8 cellular contexts compared by ENCODE assay signal in the genomic region with DNA sequence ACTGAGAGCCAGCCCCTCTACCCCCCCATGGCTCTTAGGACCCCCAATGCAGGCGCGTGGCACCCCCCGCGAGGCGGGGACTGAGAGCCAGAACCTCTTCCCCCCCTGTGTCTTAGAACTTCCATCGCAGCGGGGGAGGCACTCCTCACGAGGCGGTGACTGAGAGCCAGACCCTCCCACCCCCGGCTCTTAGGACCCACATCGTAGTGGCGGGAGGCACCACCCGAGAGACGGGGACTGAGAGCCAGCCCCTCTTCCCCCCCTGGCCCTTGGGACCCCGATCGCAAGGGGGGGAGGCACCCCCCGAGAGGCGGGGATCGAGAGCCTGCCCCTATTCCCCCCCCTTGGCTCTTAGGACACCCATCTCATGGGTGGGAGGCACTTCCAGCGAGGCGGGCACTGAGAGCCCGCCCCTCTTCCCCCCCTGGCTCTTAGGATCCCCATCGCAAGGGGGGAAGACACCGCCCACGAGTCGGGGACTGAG. TPM values are rescaled to one million over a fixed set of nuclear protein-coding genes. Genes with fewer than 3 reads are reported as not detected.
A peak's percentile ranks its signal among the peaks of the same experiment; 100 is the strongest.
DNase-seq lines count a peak whose midpoint lies in the region; ATAC-seq and TF ChIP-seq lines count a peak whose summit lies in the region.

No MANE protein-coding gene starts in this region.

- peaks cover 16% of the 10 kb centered on the region for H3K4me1 Mint-ChIP-seq in activated CD4-positive, alpha-beta memory T cell treated with anti-CD3 and anti-CD28 coated beads for 36 hours (ENCODE audit: low read depth)
- H3K4me1 Mint-ChIP-seq in activated CD4-positive, alpha-beta memory T cell treated with anti-CD3 and anti-CD28 coated beads, Interleukin-2, amount 10 ng/mL, durations not matched to agents 7 days and 5 days, result peaks cover 11% of the 10 kb centered on the region
- peaks cover 19% of the 10 kb centered on the region for H3K4me1 Mint-ChIP-seq in chondrocyte (ENCODE audit: low read depth)
- peaks cover 25% of the 10 kb centered on the region for H3K4me1 Mint-ChIP-seq in nephron

- TF ChIP-seq CTCF in chondrocyte (IDR thresholded peaks at IDR 0.05) (no peak), nephron (IDR thresholded peaks at IDR 0.05; ENCODE audit: unreplicated experiment in 3 of 3) (no peak)

- DNase-seq in activated CD4-positive, alpha-beta memory T cell treated with anti-CD3 and anti-CD28 coated beads for 36 hours, result peak; percentile 43
- DNase-seq in activated CD4-positive, alpha-beta memory T cell treated with anti-CD3 and anti-CD28 coated beads, Interleukin-2, amount 10 ng/mL, durations not matched to agents 7 days and 5 days, result no peak
- DNase-seq in NCI-H2196 treated with DMSO at 0.1 percent for 48 hours (lab: John Stamatoyannopoulos, UW; ENCODE audit: unreplicated experiment), result peak; percentile 19
- DNase-seq in chondrocyte (ENCODE audit: low spot score), result no peak
- no peak for DNase-seq in RPMI8226

- no peaks in the 10 kb centered on the region for H3K36me3 Mint-ChIP-seq in activated CD4-positive, alpha-beta memory T cell treated with anti-CD3 and anti-CD28 coated beads for 36 hours
- no peaks in the 10 kb centered on the region for H3K36me3 Mint-ChIP-seq in activated CD4-positive, alpha-beta memory T cell treated with anti-CD3 and anti-CD28 coated beads, Interleukin-2, amount 10 ng/mL, durations not matched to agents 7 days and 5 days (ENCODE audit: low read depth)
- no peaks in the 10 kb centered on the region for H3K36me3 Mint-ChIP-seq in chondrocyte (ENCODE audit: low read depth)
- H3K36me3 Mint-ChIP-seq in nephron (ENCODE audit: low read depth), result no peaks in the 10 kb centered on the region

- no peaks in the 10 kb centered on the region for H3K9me3 Mint-ChIP-seq in activated CD4-positive, alpha-beta memory T cell treated with anti-CD3 and anti-CD28 coated beads for 36 hours
- no peaks in the 10 kb centered on the region for H3K9me3 Mint-ChIP-seq in activated CD4-positive, alpha-beta memory T cell treated with anti-CD3 and anti-CD28 coated beads, Interleukin-2, amount 10 ng/mL, durations not matched to agents 7 days and 5 days
- H3K9me3 Mint-ChIP-seq in chondrocyte (ENCODE audit: low read depth) (no peaks in the 10 kb centered on the region), nephron (no peaks in the 10 kb centered on the region)

- CTCF ChIA-PET in activated CD4-positive, alpha-beta memory T cell treated with anti-CD3 and anti-CD28 coated beads for 36 hours (lab: Charles Lee), result no interaction called here
- CTCF ChIA-PET in activated CD4-positive, alpha-beta memory T cell treated with anti-CD3 and anti-CD28 coated beads, Interleukin-2, amount 10 ng/mL, durations not matched to agents 7 days and 5 days (lab: Charles Lee), result no interaction called here

- peak overlapping the region; percentile 46 for H3K4me3 Mint-ChIP-seq in activated CD4-positive, alpha-beta memory T cell treated with anti-CD3 and anti-CD28 coated beads for 36 hours
- no peak overlapping the region for H3K4me3 Mint-ChIP-seq in activated CD4-positive, alpha-beta memory T cell treated with anti-CD3 and anti-CD28 coated beads, Interleukin-2, amount 10 ng/mL, durations not matched to agents 7 days and 5 days
- H3K4me3 Mint-ChIP-seq in chondrocyte (ENCODE audit: unreplicated experiment), result peak overlapping the region; percentile 57
- H3K4me3 Mint-ChIP-seq in nephron, result peak overlapping the region; percentile 85 to 88 (median 87)

- H3K27me3 Mint-ChIP-seq in activated CD4-positive, alpha-beta memory T cell treated with anti-CD3 and anti-CD28 coated beads for 36 hours, result peaks cover 31% of the 10 kb centered on the region
- peaks cover 33% of the 10 kb centered on the region for H3K27me3 Mint-ChIP-seq in activated CD4-positive, alpha-beta memory T cell treated with anti-CD3 and anti-CD28 coated beads, Interleukin-2, amount 10 ng/mL, durations not matched to agents 7 days and 5 days
- H3K27me3 Mint-ChIP-seq in chondrocyte (ENCODE audit: low read depth) (peaks cover 12% of the 10 kb centered on the region), nephron (ENCODE audit: low read depth) (peaks cover 40% of the 10 kb centered on the region)

- POLR2A ChIA-PET in activated CD4-positive, alpha-beta memory T cell treated with anti-CD3 and anti-CD28 coated beads for 36 hours (lab: Charles Lee), result no interaction called here
- POLR2A ChIA-PET in activated CD4-positive, alpha-beta memory T cell treated with anti-CD3 and anti-CD28 coated beads, Interleukin-2, amount 10 ng/mL, durations not matched to agents 7 days and 5 days (lab: Charles Lee), result no interaction called here

- intact Hi-C loops in activated CD4-positive, alpha-beta memory T cell treated with anti-CD3 and anti-CD28 coated beads for 36 hours (cut with micrococcal nuclease), result loop anchor here (5.0 kb wide), 2 partner anchors 89 to 266 kb away; no protein-coding TSS in a partner anchor

- ATAC-seq in GM21723 (IDR thresholded peaks at IDR 0.05; ENCODE audit: unreplicated experiment) (no peak), GM21528 (IDR thresholded peaks at IDR 0.05; ENCODE audit: low FRiP score, unreplicated experiment) (no peak)

- no peak overlapping the region for H3K27ac Mint-ChIP-seq in activated CD4-positive, alpha-beta memory T cell treated with anti-CD3 and anti-CD28 coated beads for 36 hours
- H3K27ac Mint-ChIP-seq in activated CD4-positive, alpha-beta memory T cell treated with anti-CD3 and anti-CD28 coated beads, Interleukin-2, amount 10 ng/mL, durations not matched to agents 7 days and 5 days, result no peak overlapping the region
- H3K27ac Mint-ChIP-seq in chondrocyte (ENCODE audit: unreplicated experiment), result no peak overlapping the region
- peak overlapping the region in 2 of 3 experiments; percentile 37 to 70 for H3K27ac Mint-ChIP-seq in nephron

RNA-seq across cellular contexts. Expression of a gene that starts 44.7 kb away (rescaled TPM):
- total RNA-seq in activated CD4-positive, alpha-beta memory T cell treated with anti-CD3 and anti-CD28 coated beads for 36 hours, result 100 to 1,000 TPM; 115 to 116 TPM
- total RNA-seq in activated CD4-positive, alpha-beta memory T cell treated with anti-CD3 and anti-CD28 coated beads, Interleukin-2, amount 10 ng/mL, durations not matched to agents 7 days and 5 days, result 100 to 1,000 TPM; 121 to 131 TPM
- 25.9 to 43.1 TPM (median 26.6 TPM) in 3 replicates for total RNA-seq in chondrocyte

Comparison
In these comparisons a context has a peak if more than half of its experiments do, and no peak if none do; other contexts are left out.
1. DNase-seq: peak in activated CD4-positive, alpha-beta memory T cell treated with anti-CD3 and anti-CD28 coated beads for 36 hours (single experiment) and NCI-H2196 treated with DMSO at 0.1 percent for 48 hours (single experiment); none in activated CD4-positive, alpha-beta memory T cell treated with anti-CD3 and anti-CD28 coated beads, Interleukin-2, amount 10 ng/mL, durations not matched to agents 7 days and 5 days (single experiment), chondrocyte (single experiment) and RPMI8226 (single experiment).
2. H3K27ac Mint-ChIP-seq: peak in nephron (2 of 3); none in activated CD4-positive, alpha-beta memory T cell treated with anti-CD3 and anti-CD28 coated beads for 36 hours (single experiment), activated CD4-positive, alpha-beta memory T cell treated with anti-CD3 and anti-CD28 coated beads, Interleukin-2, amount 10 ng/mL, durations not matched to agents 7 days and 5 days (single experiment) and chondrocyte (single experiment).